1 cellular context compared by ENCODE assay signal in the genomic region with DNA sequence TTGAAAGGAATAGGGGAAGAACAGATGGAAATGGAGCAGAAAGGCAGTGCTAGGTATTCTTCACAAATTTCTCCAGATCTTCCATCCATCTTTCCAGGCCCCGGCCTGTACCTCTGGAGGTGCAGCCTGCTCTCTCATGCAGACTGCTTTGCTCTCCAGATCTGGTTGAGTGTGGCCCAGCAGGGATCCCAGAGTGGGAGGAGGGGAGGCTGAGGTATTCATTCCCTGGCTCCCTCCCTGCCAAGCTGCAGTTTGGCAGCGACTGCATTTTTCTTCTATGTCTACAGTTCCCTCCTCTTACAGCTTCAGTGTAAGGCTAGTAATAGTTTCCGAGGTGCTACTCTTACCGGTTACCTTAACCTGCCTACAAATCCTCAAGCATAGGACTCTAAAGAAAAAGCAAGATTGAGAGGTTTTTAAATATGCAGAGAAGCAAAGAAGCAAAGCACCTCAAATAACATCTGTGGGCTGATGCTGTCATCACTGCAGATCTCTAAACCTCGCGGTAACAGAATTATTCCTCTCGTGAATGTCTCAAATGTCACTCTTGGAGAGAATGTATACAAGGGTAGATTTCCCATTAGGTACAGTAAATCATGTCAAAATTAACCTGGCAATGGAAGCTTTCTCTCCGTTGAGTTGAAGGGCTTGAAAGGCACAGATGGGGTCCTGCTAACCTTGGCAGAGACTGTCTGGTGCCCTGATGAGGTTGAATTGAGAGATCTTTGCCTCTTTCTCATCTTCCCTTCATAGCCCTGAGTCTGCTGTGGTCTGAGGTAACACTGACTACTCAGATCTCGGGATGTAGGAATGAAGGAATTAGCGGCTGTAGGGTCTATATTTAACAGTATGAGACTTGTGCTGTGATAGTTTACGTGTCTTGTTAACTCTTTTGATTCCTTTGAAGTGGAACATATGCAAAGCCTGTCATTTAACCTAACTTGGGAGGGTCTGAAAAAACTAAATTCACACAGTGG.
TF ChIP-seq lines count a peak whose summit lies in the region.

No MANE protein-coding gene starts in this region.

TF ChIP-seq in neural cell, 6 proteins besides CTCF, POLR2A, EP300 and RAD21 (continued from another document):
- TF ChIP-seq SMC3 (conservative IDR thresholded peaks at IDR 0.05; ENCODE audit: poor library complexity) (no peak), MXI1 (conservative IDR thresholded peaks at IDR 0.05; ENCODE audit: poor library complexity, severe bottlenecking) (no peak)
